Comparison of ENCODE assay signal across 28 cellular contexts in genomic region chr7:1279041-1279440, GRCh38. TPM values are rescaled to one million over a fixed set of nuclear protein-coding genes. Genes with fewer than 3 reads are reported as not detected.
"Had no signal": no experiment of that assay in that cellular context is flagged by ENCODE, and none has a peak within 500 bp of the region (broad histone marks: within the 10 kb centered on the region; RNA-seq: fewer than 3 reads in every experiment).

No MANE protein-coding gene starts in this region.

- H3K9me3 Mint-ChIP-seq: effector memory CD8-positive, alpha-beta T cell had no signal

- H3K27ac ChIP-seq: esophagus squamous epithelium, gastroesophageal sphincter, left ventricle myocardium inferior, ovary, right lobe of liver, tibial artery, upper lobe of left lung, vagina had no signal

- H3K36me3 Mint-ChIP-seq: immature natural killer cell had no signal

- ATAC-seq: effector memory CD8-positive, alpha-beta T cell; gastroesophageal sphincter; left cardiac atrium; naive thymus-derived CD4-positive, alpha-beta T cell; right lobe of liver; stimulated activated memory B cell treated with anti-CD40 and anti-IgM and Interleukin-4, amounts not matched to agents 10 μg/mL and 1 μg/mL and 100 μg/mL, for 72 hours had no signal

- H3K36me3 ChIP-seq: esophagus squamous epithelium, gastroesophageal sphincter, left ventricle myocardium inferior, ovary, right lobe of liver, tibial artery, upper lobe of left lung, vagina had no signal

- H3K27me3 Mint-ChIP-seq: stimulated activated memory B cell treated with anti-CD40 and anti-IgM and Interleukin-4, amounts not matched to agents 10 μg/mL and 1 μg/mL and 100 μg/mL, for 72 hours had no signal

- H3K4me1 ChIP-seq: esophagus squamous epithelium, gastroesophageal sphincter, left ventricle myocardium inferior, right lobe of liver, tibial artery, upper lobe of left lung, vagina had no signal

- DNase-seq: effector memory CD8-positive, alpha-beta T cell; esophagus squamous epithelium; foreskin fibroblast; immature natural killer cell; left cardiac atrium; left ventricle myocardium inferior; mammary epithelial cell; naive thymus-derived CD4-positive, alpha-beta T cell; nucleus accumbens; ovary; stimulated activated CD4-positive, alpha-beta T cell treated with anti-CD3 and anti-CD28 coated beads, Interleukin-15, amount 100 ng/mL, for 24 hours; stimulated activated CD4-positive, alpha-beta T cell treated with anti-CD3 and anti-CD28 coated beads, Interleukin-1b, Interleukin-23, amount 100 ng/mL, for 48 hours; stimulated activated CD4-positive, alpha-beta T cell treated with anti-CD3 and anti-CD28 coated beads, Interleukin-4, amount 100 ng/mL, for 24 hours; tibial artery; upper lobe of left lung had no signal

- H3K9me3 ChIP-seq: esophagus squamous epithelium, ovary, right lobe of liver, tibial artery, upper lobe of left lung, vagina had no signal

- FAIRE-seq: colon, keratinocyte had no signal

- H3K4me1 Mint-ChIP-seq: immature natural killer cell; naive thymus-derived CD4-positive, alpha-beta T cell; neural crest cell; stimulated activated memory B cell treated with anti-CD40 and anti-IgM and Interleukin-4, amounts not matched to agents 10 μg/mL and 1 μg/mL and 100 μg/mL, for 72 hours had no signal

- H3K27ac Mint-ChIP-seq: dendritic cell treated with granulocyte-macrophage colony-stimulating factor and Interleukin-4, amounts not matched to agents 40 ng/mL and 50 ng/mL, for 4 days; effector memory CD8-positive, alpha-beta T cell; immature natural killer cell; naive thymus-derived CD4-positive, alpha-beta T cell; progenitor cell of endocrine pancreas; stimulated activated memory B cell treated with anti-CD40 and anti-IgM and Interleukin-4, amounts not matched to agents 10 μg/mL and 1 μg/mL and 100 μg/mL, for 72 hours; stimulated activated naive CD8-positive, alpha-beta T cell treated with anti-CD3 and anti-CD28 coated beads, Interleukin-15, Interleukin-2, amounts not matched to agents 100 ng/mL and 50 ng/mL, for 24 hours had no signal

- H3K27me3 ChIP-seq: ovary, right lobe of liver, upper lobe of left lung, vagina had no signal

- H3K4me3 ChIP-seq: esophagus squamous epithelium, gastroesophageal sphincter, left ventricle myocardium inferior, ovary, right lobe of liver, tibial artery, upper lobe of left lung, vagina had no signal

- H3K4me3 Mint-ChIP-seq: dendritic cell treated with granulocyte-macrophage colony-stimulating factor and Interleukin-4, amounts not matched to agents 40 ng/mL and 50 ng/mL, for 4 days; effector memory CD8-positive, alpha-beta T cell; immature natural killer cell; naive thymus-derived CD4-positive, alpha-beta T cell; neural crest cell; stimulated activated memory B cell treated with anti-CD40 and anti-IgM and Interleukin-4, amounts not matched to agents 10 μg/mL and 1 μg/mL and 100 μg/mL, for 72 hours; stimulated activated naive CD8-positive, alpha-beta T cell treated with anti-CD3 and anti-CD28 coated beads, Interleukin-15, Interleukin-2, amounts not matched to agents 100 ng/mL and 50 ng/mL, for 24 hours had no signal

RNA-seq across cellular contexts. Expression of gene UNCX, which starts 46.4 kb away (rescaled TPM):
- total RNA-seq: esophagus squamous epithelium; gastroesophageal sphincter; left cardiac atrium; left ventricle myocardium inferior; mammary epithelial cell; mesenteric fat pad; mononuclear cell; naive thymus-derived CD4-positive, alpha-beta T cell; ovary; progenitor cell of endocrine pancreas; right lobe of liver; temporal lobe; upper lobe of left lung; vagina had no signal
- polyA plus RNA-seq: immature natural killer cell; keratinocyte; mammary epithelial cell; naive thymus-derived CD4-positive, alpha-beta T cell; ovary had no signal
